19 cellular contexts compared by ENCODE assay signal in genomic region chr3:151314132-151314531, GRCh38. TPM values are rescaled to one million over a fixed set of nuclear protein-coding genes. Genes with fewer than 3 reads are reported as not detected.
DNase-seq lines count a peak whose midpoint lies in the region; ATAC-seq and TF ChIP-seq lines count a peak whose summit lies in the region.
"Had no signal": no experiment of that assay in that cellular context is flagged by ENCODE, and none has a peak within 500 bp of the region (broad histone marks: within the 10 kb centered on the region; RNA-seq: fewer than 3 reads in every experiment).

No MANE protein-coding gene starts in this region.

- DNase-seq in MCF 10A (ENCODE audit: unreplicated experiment) (no peak), breast epithelium (ENCODE audit: low spot score in 2 of 2) (no peak), mammary epithelial cell (no peak), foreskin keratinocyte (no peak), gastrocnemius medialis (no peak), Right ventricle myocardium inferior (ENCODE audit: missing footprints) (no peak)
- no peak for DNase-seq in activated T-cell treated with anti-CD3 and anti-CD28 coated beads, Interleukin-2, amount 50 U/mL, for 4 hours
- DNase-seq: 8988T, DMS79 treated with DMSO at 0.1 percent for 48 hours, HFFc6, KG1, NCI-H1436, NCI-H1930, NCI-H226, NCI-H524, SJCRH30 had no signal

- H3K4me3 ChIP-seq in breast epithelium (no peak overlapping the region), mammary epithelial cell (replicated peaks in 1 of 3; ENCODE audit: insufficient read depth in 1 of 3, low read depth in 2 of 3, low read length in 3 of 3) (peak overlapping the region; percentile 63 to 91 (median 89)), gastrocnemius medialis (no peak overlapping the region)
- H3K4me3 ChIP-seq: SJCRH30 had no signal

- H3K4me1 ChIP-seq in breast epithelium (no peaks in the 10 kb centered on the region), mammary epithelial cell (ENCODE audit: insufficient read depth, low read length) (peaks cover 65% of the 10 kb centered on the region), foreskin keratinocyte (peaks cover 12% of the 10 kb centered on the region), gastrocnemius medialis (no peaks in the 10 kb centered on the region)
- H3K4me1 ChIP-seq: SJCRH30 had no signal

- H3K36me3 Mint-ChIP-seq in MCF 10A (ENCODE audit: insufficient read depth, unreplicated experiment), result peaks cover 40% of the 10 kb centered on the region
- H3K36me3 Mint-ChIP-seq in activated T-cell treated with anti-CD3 and anti-CD28 coated beads, Interleukin-2, amount 50 U/mL, for 4 hours (ENCODE audit: insufficient read depth), result no peaks in the 10 kb centered on the region
- H3K36me3 Mint-ChIP-seq: CD14-positive monocyte had no signal

- dilution Hi-C loops in mammary epithelial cell (cut with HindIII; ENCODE audit: low sequenced_read_pairs), result no loop called here

- TF ChIP-seq CTCF in MCF 10A (IDR thresholded peaks at IDR 0.05; ENCODE audit: unreplicated experiment), result no peak
- TF ChIP-seq CTCF in breast epithelium (IDR thresholded peaks at IDR 0.05), result no peak
- no peak for TF ChIP-seq CTCF in mammary epithelial cell (conservative IDR thresholded peaks at IDR 0.05 in 1 of 2, IDR thresholded peaks at IDR 0.05 in 1 of 2; ENCODE audit: extremely low read depth in 1 of 2, insufficient read depth in 1 of 2, low read depth in 1 of 2, low read length in 2 of 2)
- TF ChIP-seq CTCF in foreskin keratinocyte (conservative IDR thresholded peaks at IDR 0.05), result no peak
- no peak for TF ChIP-seq CTCF in gastrocnemius medialis (IDR thresholded peaks at IDR 0.05 in 4 of 5, conservative IDR thresholded peaks at IDR 0.05 in 1 of 5)

- H3K27ac ChIP-seq in breast epithelium, result no peak overlapping the region
- H3K27ac ChIP-seq in mammary epithelial cell (ENCODE audit: insufficient read depth, low read depth, low read length), result peak overlapping the region; percentile 99
- peak overlapping the region; percentile 88 for H3K27ac ChIP-seq in foreskin keratinocyte
- no peak overlapping the region for H3K27ac ChIP-seq in gastrocnemius medialis
- H3K27ac ChIP-seq: SJCRH30 had no signal

- H3K27ac Mint-ChIP-seq in MCF 10A (ENCODE audit: low read depth, unreplicated experiment), result peak overlapping the region; percentile 94
- H3K27ac Mint-ChIP-seq: CD14-positive monocyte, HFFc6 had no signal

- 94% methylated on average over 2 of the region's 2 CpGs for WGBS in mammary epithelial cell (ENCODE audit: low coverage, missing lambda C conversion rate)

- H3K27me3 Mint-ChIP-seq in MCF 10A (ENCODE audit: insufficient read depth, unreplicated experiment), result no peaks in the 10 kb centered on the region
- peaks cover 5% of the 10 kb centered on the region for H3K27me3 Mint-ChIP-seq in activated T-cell treated with anti-CD3 and anti-CD28 coated beads, Interleukin-2, amount 50 U/mL, for 4 hours (ENCODE audit: low read depth)

- peak overlapping the region; percentile 90 for H3K4me2 ChIP-seq in mammary epithelial cell (ENCODE audit: insufficient read depth, low read depth, low read length)

- CTCF ChIA-PET in MCF 10A (lab: Yijun Ruan, JAX), result interaction anchor here (0.6 to 4.6 kb wide), 5 partner anchors 9 to 94 kb away, joined by 4 to 29 read pairs (median 6); no protein-coding TSS in a partner anchor
- CTCF ChIA-PET in mammary epithelial cell (lab: Charles Lee; ENCODE audit: low non-redundant PET), result no interaction called here

- H3K27me3 ChIP-seq in breast epithelium (no peaks in the 10 kb centered on the region), mammary epithelial cell (ENCODE audit: insufficient read depth, low read length) (no peaks in the 10 kb centered on the region), foreskin keratinocyte (no peaks in the 10 kb centered on the region), gastrocnemius medialis (no peaks in the 10 kb centered on the region)

- TF ChIP-seq POLR2A in breast epithelium (IDR thresholded peaks at IDR 0.05), result no peak
- no peak for TF ChIP-seq POLR2A in gastrocnemius medialis (IDR thresholded peaks at IDR 0.05)

- H3K4me3 Mint-ChIP-seq in MCF 10A (ENCODE audit: unreplicated experiment), result peak overlapping the region; percentile 80
- H3K4me3 Mint-ChIP-seq in activated T-cell treated with anti-CD3 and anti-CD28 coated beads, Interleukin-2, amount 50 U/mL, for 4 hours, result no peak overlapping the region
- H3K4me3 Mint-ChIP-seq: CD14-positive monocyte, HFFc6 had no signal

- no peak overlapping the region for H2AFZ ChIP-seq in mammary epithelial cell (ENCODE audit: low read depth, low read length)

- H4K20me1 ChIP-seq in mammary epithelial cell (ENCODE audit: insufficient read depth, low read length), result no peaks in the 10 kb centered on the region

- POLR2A ChIA-PET in MCF 10A (lab: Yijun Ruan, JAX), result interaction anchor here (0.6 to 7.2 kb wide), 8 partner anchors 7 to 768 kb away, joined by 3 to 341 read pairs (median 4); partner anchors contain the start of gene SERP1

- peaks cover 28% of the 10 kb centered on the region for H3K4me1 Mint-ChIP-seq in MCF 10A (ENCODE audit: insufficient read depth, unreplicated experiment)
- H3K4me1 Mint-ChIP-seq in activated T-cell treated with anti-CD3 and anti-CD28 coated beads, Interleukin-2, amount 50 U/mL, for 4 hours (ENCODE audit: low read depth), result peaks cover 17% of the 10 kb centered on the region

- intact Hi-C loops in MCF 10A (cut with micrococcal nuclease), result no loop called here
- intact Hi-C loops in breast epithelium (cut with DNase I; ENCODE audit: low total_unique reads), result no loop called here
- intact Hi-C loops in mammary epithelial cell (cut with micrococcal nuclease), result loop anchor here (10.0 kb wide), 1 partner anchor 961 kb away; no protein-coding TSS in a partner anchor
- intact Hi-C loops in gastrocnemius medialis (cut with DNase I; ENCODE audit: low total_unique reads), result no loop called here
- intact Hi-C loops in Right ventricle myocardium inferior (cut with DNase I), result no loop called here

- H3K36me3 ChIP-seq in breast epithelium (no peaks in the 10 kb centered on the region), mammary epithelial cell (ENCODE audit: insufficient read depth, low read length) (peaks cover 19% of the 10 kb centered on the region), gastrocnemius medialis (no peaks in the 10 kb centered on the region)
- H3K36me3 ChIP-seq: SJCRH30 had no signal

- H3K9me3 Mint-ChIP-seq in MCF 10A (ENCODE audit: unreplicated experiment), result no peaks in the 10 kb centered on the region
- no peaks in the 10 kb centered on the region for H3K9me3 Mint-ChIP-seq in activated T-cell treated with anti-CD3 and anti-CD28 coated beads, Interleukin-2, amount 50 U/mL, for 4 hours
- H3K9me3 Mint-ChIP-seq: CD14-positive monocyte had no signal

- BruUV-seq in MCF 10A (replicated peaks; lab: Mats Ljungman, UMichigan) (no TSS peak), mammary epithelial cell (replicated peaks; lab: Mats Ljungman, UMichigan) (no TSS peak)

- in situ Hi-C loops in mammary epithelial cell (cut with MboI; ENCODE audit: low sequenced_read_pairs in 2 of 2), result loop anchor here in 1 of 2 donors (25.0 kb wide), 1 partner anchor 523 kb away; no protein-coding TSS in a partner anchor
- in situ Hi-C loops in gastrocnemius medialis (cut with MboI; ENCODE audit: low sequenced_read_pairs in 4 of 4), result no loop called here

- ATAC-seq in foreskin keratinocyte (no peak), HG02852 (IDR thresholded peaks at IDR 0.05; ENCODE audit: unreplicated experiment) (no peak), gastrocnemius medialis (no peak), Right ventricle myocardium inferior (no peak)
- no peak for ATAC-seq in activated T-cell treated with anti-CD3 and anti-CD28 coated beads, Interleukin-2, amount 50 U/mL, for 4 hours

- H3K79me2 ChIP-seq in mammary epithelial cell (ENCODE audit: insufficient read depth, low read length), result peaks cover 75% of the 10 kb centered on the region

- no peak overlapping the region for H3K9ac ChIP-seq in mammary epithelial cell (ENCODE audit: insufficient read depth, low read length)

- no peaks in the 10 kb centered on the region for H3K9me3 ChIP-seq in breast epithelium
- no peaks in the 10 kb centered on the region for H3K9me3 ChIP-seq in mammary epithelial cell (replicated peaks; ENCODE audit: insufficient read depth, low read length)
- no peaks in the 10 kb centered on the region for H3K9me3 ChIP-seq in gastrocnemius medialis
- H3K9me3 ChIP-seq: SJCRH30 had no signal

RNA-seq across cellular contexts. Expression of gene GPR87, which starts 2.5 kb away (rescaled TPM):
- 41.9 and 51.8 TPM in 2 replicates for total RNA-seq in MCF 10A (2022)
- total RNA-seq in breast epithelium, result 1 to 10 TPM in 2 of 3 donors, not detected in 1; 2.6 to 3.4 TPM
- total RNA-seq in mammary epithelial cell, result 10 to 100 TPM; 66.1 to 78.7 TPM
- 88.9 TPM for polyA plus RNA-seq in mammary epithelial cell
- 41.7 TPM for polyA minus RNA-seq in mammary epithelial cell
- 58.3 and 62.8 TPM in 2 replicates for total RNA-seq in foreskin keratinocyte
- 51.5 and 52.2 TPM in 2 replicates for polyA plus RNA-seq in foreskin keratinocyte
- total RNA-seq in activated T-cell treated with anti-CD3 and anti-CD28 coated beads, Interleukin-2, amount 50 U/mL, for 4 hours, result 1 to 10 TPM; 2.2 to 3.3 (median 2.7) TPM
- not detected for total RNA-seq in gastrocnemius medialis
- total RNA-seq in Right ventricle myocardium inferior, result not detected
- total RNA-seq: HFFc6, SJCRH30 had no signal
- polyA plus RNA-seq: AG04450 had no signal

RNA-seq across cellular contexts. Expression of gene P2RY13, which starts 15.2 kb away (rescaled TPM):
- total RNA-seq in MCF 10A (2022) (not detected in 2 replicates), breast epithelium (1 to 10 TPM in 2 of 3 donors, under 1 TPM in 1; 0.98 to 6.9 (median 2.5) TPM), mammary epithelial cell (not detected), foreskin keratinocyte (not detected in 2 replicates), gastrocnemius medialis (1 to 10 TPM in 1 of 4 donors, under 1 TPM in 3; 0.12 to 1.2 (median 0.30) TPM), Right ventricle myocardium inferior (1.0 TPM)
- polyA plus RNA-seq in mammary epithelial cell (not detected), foreskin keratinocyte (not detected in 2 replicates)
- polyA minus RNA-seq in mammary epithelial cell, result not detected
- not detected for total RNA-seq in activated T-cell treated with anti-CD3 and anti-CD28 coated beads, Interleukin-2, amount 50 U/mL, for 4 hours
- total RNA-seq: HFFc6, SJCRH30 had no signal
- polyA plus RNA-seq: AG04450 had no signal

RNA-seq across cellular contexts. Expression of gene P2RY14, which starts 35.8 kb away (rescaled TPM):
- not detected in 2 replicates for total RNA-seq in MCF 10A (2022)
- total RNA-seq in breast epithelium, result 1 to 10 TPM; 1.9 to 8.5 (median 3.3) TPM
- total RNA-seq in mammary epithelial cell, result not detected
- polyA plus RNA-seq in mammary epithelial cell, result not detected
- polyA minus RNA-seq in mammary epithelial cell, result not detected
- not detected in 2 replicates for total RNA-seq in foreskin keratinocyte
- not detected in 2 replicates for polyA plus RNA-seq in foreskin keratinocyte
- under 1 TPM in 2 of 3 donors, not detected in 1; 0.20 to 0.26 TPM for total RNA-seq in activated T-cell treated with anti-CD3 and anti-CD28 coated beads, Interleukin-2, amount 50 U/mL, for 4 hours
- total RNA-seq in gastrocnemius medialis, result 1 to 10 TPM; 3.3 to 5.2 (median 3.8) TPM
- total RNA-seq in Right ventricle myocardium inferior, result 3.9 TPM
- total RNA-seq: HFFc6 had no signal
- polyA plus RNA-seq: AG04450 had no signal

Comparison
In these comparisons a context has a peak if more than half of its experiments do, and no peak if none do; other contexts are left out.
1. H3K27ac ChIP-seq: peak in mammary epithelial cell (single experiment) and foreskin keratinocyte (single experiment); none in breast epithelium (0 of 2) and gastrocnemius medialis (0 of 4).
2. H3K4me3 ChIP-seq: peak in mammary epithelial cell (3 of 3); none in breast epithelium (0 of 3) and gastrocnemius medialis (0 of 4).